Comparison of ENCODE assay signal across 9 cellular contexts in the genomic region with DNA sequence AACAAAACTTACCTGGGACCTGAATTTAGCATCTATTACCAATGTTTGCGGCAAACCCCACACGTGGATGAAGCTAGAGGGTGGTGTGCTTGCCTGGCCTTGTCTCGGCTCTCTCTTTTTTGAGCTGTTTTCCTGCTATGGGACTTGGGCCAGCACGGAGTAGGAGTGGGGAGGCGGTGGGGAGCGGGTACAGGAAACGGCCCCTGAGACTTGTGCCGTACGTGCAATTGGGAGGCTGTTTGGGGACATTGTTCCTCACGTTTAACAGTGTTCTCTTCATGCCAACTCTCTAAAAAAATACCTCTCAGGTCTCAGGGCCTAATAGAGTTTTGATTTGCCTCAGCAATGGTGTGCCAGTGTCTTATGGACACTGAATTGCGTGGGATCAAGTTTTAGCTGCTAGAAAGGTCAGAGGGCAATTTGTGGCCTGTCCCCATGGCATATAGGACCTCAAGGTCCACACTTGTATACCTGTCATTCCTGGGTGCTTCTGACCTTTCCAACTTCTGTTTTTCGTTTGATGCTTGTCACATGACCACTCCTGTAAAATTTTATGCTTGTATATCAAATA. TPM values are rescaled to one million over a fixed set of nuclear protein-coding genes. Genes with fewer than 3 reads are reported as not detected.
A peak's percentile ranks its signal among the peaks of the same experiment; 100 is the strongest.
DNase-seq lines count a peak whose midpoint lies in the region; ATAC-seq and TF ChIP-seq lines count a peak whose summit lies in the region.
"Had no signal": no experiment of that assay in that cellular context is flagged by ENCODE, and none has a peak within 500 bp of the region (broad histone marks: within the 10 kb centered on the region; RNA-seq: fewer than 3 reads in every experiment).

No MANE protein-coding gene starts in this region.

- WGBS in esophagus muscularis mucosa = 69% methylated on average over 12 of the region's 12 CpGs

- no peak for TF ChIP-seq CTCF in GM10266 (IDR thresholded peaks at IDR 0.05; ENCODE audit: control insufficient read depth, insufficient read depth, low read depth, missing control alignments)
- TF ChIP-seq CTCF in esophagus muscularis mucosa (IDR thresholded peaks at IDR 0.05) = no peak

- H3K4me3 ChIP-seq in esophagus muscularis mucosa = no peak overlapping the region

- DNase-seq in GM10266 (ENCODE audit: extremely low spot score) (peak; percentile 45), esophagus muscularis mucosa (ENCODE audit: extremely low spot score) (no peak), A172 (ENCODE audit: low spot score) (no peak), Right ventricle myocardium inferior (ENCODE audit: missing footprints) (no peak), NOMO-1 treated with dmso at 0.1 percent for 144 hours (lab: John Stamatoyannopoulos, UW; ENCODE audit: unreplicated experiment) (no peak), DMS114 treated with DMSO at 0.1 percent for 48 hours (lab: John Stamatoyannopoulos, UW; ENCODE audit: unreplicated experiment) (no peak)

- no peaks in the 10 kb centered on the region for H3K9me3 ChIP-seq in esophagus muscularis mucosa

- ATAC-seq in GM21367 (IDR thresholded peaks at IDR 0.05; ENCODE audit: unreplicated experiment) = peak; percentile 20
- peak; percentile 22 for ATAC-seq in HG03558 (IDR thresholded peaks at IDR 0.05; ENCODE audit: extremely low read depth, unreplicated experiment)
- no peak for ATAC-seq in Right ventricle myocardium inferior
- ATAC-seq: HCT116 had no signal

- no peak for TF ChIP-seq POLR2A in esophagus muscularis mucosa (IDR thresholded peaks at IDR 0.05; ENCODE audit: low read depth)

- intact Hi-C loops in esophagus muscularis mucosa (cut with DNase I) = no loop called here
- intact Hi-C loops in Right ventricle myocardium inferior (cut with DNase I) = no loop called here

- H3K27ac ChIP-seq in esophagus muscularis mucosa (replicated peaks in 1 of 4) = peak overlapping the region in 3 of 4 donors; percentile 31 to 68 (median 43)

- H3K27me3 ChIP-seq in esophagus muscularis mucosa = no peaks in the 10 kb centered on the region

- H3K36me3 ChIP-seq in esophagus muscularis mucosa = no peaks in the 10 kb centered on the region

- TF ChIP-seq EP300 in esophagus muscularis mucosa (IDR thresholded peaks at IDR 0.05) = no peak

- peaks cover 16 to 39% (median 36%) of the 10 kb centered on the region in 4 donors for H3K4me1 ChIP-seq in esophagus muscularis mucosa

RNA-seq across cellular contexts. Expression of a gene that starts 15.3 kb away (rescaled TPM):
- 10 to 100 TPM; 36.4 to 57.7 (median 47.8) TPM for total RNA-seq in esophagus muscularis mucosa
- 47.0 and 47.8 TPM in 2 replicates for total RNA-seq in A172 (2014; rRNA removed; shearing (Covaris generic))
- 13.2 TPM for total RNA-seq in Right ventricle myocardium inferior

RNA-seq across cellular contexts. Expression of a gene that starts 34.3 kb away (rescaled TPM):
- total RNA-seq in esophagus muscularis mucosa = 1 to 10 TPM; 4.0 to 7.4 (median 5.5) TPM
- 0.91 and 0.95 TPM in 2 replicates for total RNA-seq in A172 (2014; rRNA removed; shearing (Covaris generic))
- 2.1 TPM for total RNA-seq in Right ventricle myocardium inferior

RNA-seq across cellular contexts. Expression of a gene that starts 49.5 kb away (rescaled TPM):
- total RNA-seq in esophagus muscularis mucosa (10 to 100 TPM; 22.0 to 30.7 (median 25.8) TPM), Right ventricle myocardium inferior (15.3 TPM)
- 56.1 and 65.9 TPM in 2 replicates for total RNA-seq in A172 (2014; rRNA removed; shearing (Covaris generic))
